18 cellular contexts compared by ENCODE assay signal in the genomic region with DNA sequence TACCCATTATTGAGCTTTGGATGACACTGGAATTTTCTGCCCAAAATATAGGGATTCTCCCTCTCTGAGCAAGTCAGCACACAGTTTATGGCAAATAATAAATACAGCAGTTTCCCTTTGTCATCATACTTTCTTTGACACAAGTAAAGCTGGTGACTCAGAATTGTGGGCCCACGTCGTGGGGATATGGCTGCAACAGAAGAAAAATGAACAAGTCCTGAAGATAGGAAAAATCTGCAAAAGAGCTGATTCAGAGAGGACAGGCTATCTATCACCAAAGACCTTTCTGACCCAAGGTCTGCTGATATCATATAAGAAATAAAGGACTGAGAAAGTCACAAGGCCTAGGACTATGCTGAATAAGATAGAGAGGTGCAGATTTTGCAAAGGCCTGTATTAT.
DNase-seq lines count a peak whose midpoint lies in the region; ATAC-seq and TF ChIP-seq lines count a peak whose summit lies in the region.
"Had no signal": no experiment of that assay in that cellular context is flagged by ENCODE, and none has a peak within 500 bp of the region (broad histone marks: within the 10 kb centered on the region; RNA-seq: fewer than 3 reads in every experiment).

No MANE protein-coding gene starts in this region.

- WGBS in adrenal gland, 4 donors = 40 to 68% (median 54%) methylated on average over 2 of the region's 2 CpGs
- WGBS in smooth muscle cell (ENCODE audit: low lambda C conversion rate) = 14% methylated on average over 2 of the region's 2 CpGs

- peak overlapping the region in 3 of 5 donors; percentile 7 to 27 (median 23) for H3K27ac ChIP-seq in adrenal gland
- H3K27ac ChIP-seq in smooth muscle cell (ENCODE audit: low read depth) = peak overlapping the region; percentile 83
- H3K27ac ChIP-seq: BLaER1, HL-60 had no signal

- no peak overlapping the region for H3K9ac ChIP-seq in smooth muscle cell (ENCODE audit: low read depth)
- H3K9ac ChIP-seq: BLaER1 had no signal

- TF ChIP-seq CTCF in adrenal gland (IDR thresholded peaks at IDR 0.05) (no peak), smooth muscle cell (IDR thresholded peaks at IDR 0.05; ENCODE audit: borderline replicate concordance, insufficient read depth, poor library complexity, severe bottlenecking) (no peak)

- peaks cover 8% of the 10 kb centered on the region for H3F3A ChIP-seq in smooth muscle cell (ENCODE audit: low read depth)

- no peaks in the 10 kb centered on the region for H3K79me2 ChIP-seq in smooth muscle cell (ENCODE audit: low read depth)

- H4K20me1 ChIP-seq in smooth muscle cell (ENCODE audit: low read depth) = no peaks in the 10 kb centered on the region
- H4K20me1 ChIP-seq: BLaER1 had no signal

- no peak overlapping the region for H3K4me2 ChIP-seq in smooth muscle cell
- H3K4me2 ChIP-seq: BLaER1 had no signal

- ATAC-seq in GM18519 (IDR thresholded peaks at IDR 0.05; ENCODE audit: low FRiP score, unreplicated experiment) = no peak
- ATAC-seq: GM12878, HCT116 had no signal

- H3K27me3 ChIP-seq in adrenal gland (no peaks in the 10 kb centered on the region), smooth muscle cell (ENCODE audit: low read depth) (no peaks in the 10 kb centered on the region)
- H3K27me3 ChIP-seq: BLaER1 had no signal

- DNase-seq in ELR (ENCODE audit: low read depth) (peak; percentile 44), LHCN-M2 (ENCODE audit: low read depth) (peak; percentile 3), adrenal gland (peak in 4 of 7 donors; percentile 48 to 54 (median 51)), smooth muscle cell (lab: John Stamatoyannopoulos, UW; ENCODE audit: unreplicated experiment) (no peak), SKM-1 treated with dmso at 0.1 percent for 144 hours (lab: John Stamatoyannopoulos, UW; ENCODE audit: unreplicated experiment) (no peak), occipital lobe (lab: John Stamatoyannopoulos, UW) (no peak)
- DNase-seq: 8988T; CD4-positive, alpha-beta memory T cell; DMS153; DMS79; GOT3; H7; HFFc6 had no signal

- H3K36me3 ChIP-seq in adrenal gland (replicated peaks in 1 of 2) (no peaks in the 10 kb centered on the region), smooth muscle cell (ENCODE audit: low read depth) (no peaks in the 10 kb centered on the region)
- H3K36me3 ChIP-seq: BLaER1 had no signal

- H3K4me3 ChIP-seq in adrenal gland (no peak overlapping the region), smooth muscle cell (no peak overlapping the region)
- H3K4me3 ChIP-seq: BLaER1, GM12878 had no signal

- H3K9me3 ChIP-seq in adrenal gland (replicated peaks in 1 of 3) = no peaks in the 10 kb centered on the region
- no peaks in the 10 kb centered on the region for H3K9me3 ChIP-seq in smooth muscle cell (replicated peaks; ENCODE audit: low read depth)
- H3K9me3 ChIP-seq: BLaER1 had no signal

- H3K4me1 ChIP-seq in adrenal gland (replicated peaks in 1 of 2) (peaks cover 0 to 27% of the 10 kb centered on the region in 2 donors), smooth muscle cell (ENCODE audit: low read depth) (peaks cover 5% of the 10 kb centered on the region)
- H3K4me1 ChIP-seq: BLaER1 had no signal

- intact Hi-C loops in adrenal gland (cut with DNase I) = no loop called here

- no peak for TF ChIP-seq POLR2A in adrenal gland (IDR thresholded peaks at IDR 0.05)

- H2AFZ ChIP-seq in smooth muscle cell (ENCODE audit: low read depth) = no peak overlapping the region

Comparison
In these comparisons a context has a peak if more than half of its experiments do, and no peak if none do; other contexts are left out.
1. DNase-seq: peak in ELR (single experiment), LHCN-M2 (single experiment) and adrenal gland (4 of 7); none in smooth muscle cell (single experiment), SKM-1 treated with dmso at 0.1 percent for 144 hours (single experiment) and occipital lobe (single experiment).